8 cellular contexts compared by ENCODE assay signal in genomic region chr4:52659722-52660261, GRCh38. TPM values are rescaled to one million over a fixed set of nuclear protein-coding genes. Genes with fewer than 3 reads are reported as not detected.
DNase-seq lines count a peak whose midpoint lies in the region; ATAC-seq and TF ChIP-seq lines count a peak whose summit lies in the region.

No MANE protein-coding gene starts in this region.

- H3K27me3 ChIP-seq in naive thymus-derived CD4-positive, alpha-beta T cell (ENCODE audit: control insufficient read depth in 2 of 2, insufficient read depth in 2 of 2, low read length in 2 of 2), result no peaks in the 10 kb centered on the region
- H3K27me3 ChIP-seq in uterus, result no peaks in the 10 kb centered on the region

- H3K27ac ChIP-seq in naive thymus-derived CD4-positive, alpha-beta T cell (ENCODE audit: low read depth, low read length), result peak overlapping the region; percentile 37
- H3K27ac ChIP-seq in uterus, result peak overlapping the region; percentile 95 to 96

- TF ChIP-seq POLR2A in uterus (IDR thresholded peaks at IDR 0.05), result no peak

- H3K4me3 Mint-ChIP-seq in naive thymus-derived CD4-positive, alpha-beta T cell, result peak overlapping the region; percentile 83 to 92 (median 87)

- intact Hi-C loops in naive thymus-derived CD4-positive, alpha-beta T cell (cut with micrococcal nuclease), result loop anchor here (1.0 to 10.0 kb wide), 8 partner anchors 53 to 817 kb away; partner anchors contain the start of genes DCUN1D4 (in 2 of the 2) and RASL11B (in 1 of the 2)
- intact Hi-C loops in uterus (cut with DNase I; ENCODE audit: low total_unique reads), result no loop called here

- peak overlapping the region in 4 of 9 donors; percentile 6 to 77 (median 32) for H3K27ac Mint-ChIP-seq in naive thymus-derived CD4-positive, alpha-beta T cell

- TF ChIP-seq CTCF in foreskin fibroblast (IDR thresholded peaks at IDR 0.05; ENCODE audit: low read depth, low read length) (no peak), uterus (IDR thresholded peaks at IDR 0.05) (no peak)

- CTCF ChIA-PET in naive thymus-derived CD4-positive, alpha-beta T cell (lab: Charles Lee), result no interaction called here

- H3K4me3 ChIP-seq in foreskin fibroblast (ENCODE audit: low read depth in 1 of 2, low read length in 2 of 2), result peak overlapping the region; percentile 80 to 82
- H3K4me3 ChIP-seq in naive thymus-derived CD4-positive, alpha-beta T cell (ENCODE audit: low read length), result peak overlapping the region; percentile 52
- peak overlapping the region; percentile 76 to 89 for H3K4me3 ChIP-seq in uterus

- H3K36me3 ChIP-seq in naive thymus-derived CD4-positive, alpha-beta T cell (ENCODE audit: control insufficient read depth in 2 of 3, insufficient read depth in 3 of 3, low read length in 3 of 3), result no peaks in the 10 kb centered on the region
- no peaks in the 10 kb centered on the region for H3K36me3 ChIP-seq in uterus

- no peaks in the 10 kb centered on the region for H3K9me3 ChIP-seq in naive thymus-derived CD4-positive, alpha-beta T cell (ENCODE audit: control insufficient read depth in 2 of 3, low read length in 3 of 3)
- no peaks in the 10 kb centered on the region for H3K9me3 ChIP-seq in uterus

- peaks cover 5% of the 10 kb centered on the region in 2 donors for H3K4me1 ChIP-seq in naive thymus-derived CD4-positive, alpha-beta T cell (ENCODE audit: control insufficient read depth in 2 of 2, insufficient read depth in 2 of 2, low read length in 2 of 2)
- peaks cover 0 to 13% of the 10 kb centered on the region in 2 donors for H3K4me1 ChIP-seq in uterus

- peaks cover 0 to 27% (median 16%) of the 10 kb centered on the region in 5 donors for H3K27me3 Mint-ChIP-seq in naive thymus-derived CD4-positive, alpha-beta T cell

- peaks cover 0 to 8% (median 2%) of the 10 kb centered on the region in 11 donors for H3K9me3 Mint-ChIP-seq in naive thymus-derived CD4-positive, alpha-beta T cell

- peaks cover 12 to 23% (median 17%) of the 10 kb centered on the region in 7 donors for H3K4me1 Mint-ChIP-seq in naive thymus-derived CD4-positive, alpha-beta T cell

- DNase-seq in GM03348 (ENCODE audit: low spot score) (peak; percentile 80), Kasumi-1 (lab: John Stamatoyannopoulos, UW) (peak; percentile 69 to 80), activated gamma-delta T cell treated with Interleukin-2 at 50 U/mL for 16 hours (peak; percentile 6), foreskin fibroblast (peak in 1 of 2 donors; percentile 66), uterus (peak; percentile 55 to 68), GF-D8 (lab: John Stamatoyannopoulos, UW) (no peak)
- DNase-seq in naive thymus-derived CD4-positive, alpha-beta T cell, result peak in 4 of 9 donors; percentile 5 to 11 (median 8)

- POLR2A ChIA-PET in naive thymus-derived CD4-positive, alpha-beta T cell (lab: Charles Lee), result interaction anchor here (0.6 kb wide), 1 partner anchor 63 kb away, joined by 3 read pairs; no protein-coding TSS in a partner anchor

- peak; percentile 24 for ATAC-seq in GM21737 (IDR thresholded peaks at IDR 0.05; ENCODE audit: unreplicated experiment)
- ATAC-seq in naive thymus-derived CD4-positive, alpha-beta T cell, result peak; percentile 31

- H3K36me3 Mint-ChIP-seq in naive thymus-derived CD4-positive, alpha-beta T cell, result peaks cover 0 to 23% (median 0%) of the 10 kb centered on the region in 5 donors

RNA-seq across cellular contexts. Expression of gene USP46, which starts 0.7 kb away (rescaled TPM):
- total RNA-seq in naive thymus-derived CD4-positive, alpha-beta T cell, result 10 to 100 TPM in 1 of 5 experiments, 1 to 10 TPM in 4; 3.0 to 11.7 (median 4.0) TPM
- polyA plus RNA-seq in naive thymus-derived CD4-positive, alpha-beta T cell, result 1 to 10 TPM in 1 of 2 donors, under 1 TPM in 1; 0.89 to 3.0 TPM
- total RNA-seq in uterus, result 10 to 100 TPM in 2 of 4 donors, 1 to 10 TPM in 1, under 1 TPM in 1; 0.51 to 33.5 (median 16.5) TPM
